Comparison of ENCODE assay signal across 1 cellular context in genomic region chr16:19859603-19860002, GRCh38.
TF ChIP-seq lines count a peak whose summit lies in the region.

No MANE protein-coding gene starts in this region.

TF ChIP-seq in SK-N-SH treated with all-trans-retinoic acid at 6 μM for 48 hours, 23 proteins besides CTCF, POLR2A, EP300 and RAD21 (continued from another document):
- TF ChIP-seq ZC3H10 (CRISPR knock-in tag; IDR thresholded peaks at IDR 0.05) (no peak), OSR1 (CRISPR knock-in tag; IDR thresholded peaks at IDR 0.05) (no peak), PPARA (CRISPR knock-in tag; IDR thresholded peaks at IDR 0.05; ENCODE audit: borderline replicate concordance) (no peak), ARNTL (CRISPR knock-in tag; IDR thresholded peaks at IDR 0.05; ENCODE audit: borderline replicate concordance, low read depth) (no peak)
- TF ChIP-seq, protein P1, sequence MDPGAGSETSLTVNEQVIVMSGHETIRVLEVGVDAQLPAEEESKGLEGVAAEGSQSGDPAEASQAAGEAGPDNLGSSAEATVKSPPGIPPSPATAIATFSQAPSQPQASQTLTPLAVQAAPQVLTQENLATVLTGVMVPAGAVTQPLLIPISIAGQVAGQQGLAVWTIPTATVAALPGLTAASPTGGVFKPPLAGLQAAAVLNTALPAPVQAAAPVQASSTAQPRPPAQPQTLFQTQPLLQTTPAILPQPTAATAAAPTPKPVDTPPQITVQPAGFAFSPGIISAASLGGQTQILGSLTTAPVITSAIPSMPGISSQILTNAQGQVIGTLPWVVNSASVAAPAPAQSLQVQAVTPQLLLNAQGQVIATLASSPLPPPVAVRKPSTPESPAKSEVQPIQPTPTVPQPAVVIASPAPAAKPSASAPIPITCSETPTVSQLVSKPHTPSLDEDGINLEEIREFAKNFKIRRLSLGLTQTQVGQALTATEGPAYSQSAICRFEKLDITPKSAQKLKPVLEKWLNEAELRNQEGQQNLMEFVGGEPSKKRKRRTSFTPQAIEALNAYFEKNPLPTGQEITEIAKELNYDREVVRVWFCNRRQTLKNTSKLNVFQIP (CRISPR knock-in tag; IDR thresholded peaks at IDR 0.05; ENCODE audit: borderline replicate concordance, low read depth) = no peak
